Comparison of ENCODE assay signal across 20 cellular contexts in genomic region chrX:129736491-129736890, GRCh38. TPM values are rescaled to one million over a fixed set of nuclear protein-coding genes. Genes with fewer than 3 reads are reported as not detected.
DNase-seq lines count a peak whose midpoint lies in the region; ATAC-seq and TF ChIP-seq lines count a peak whose summit lies in the region.
"Had no signal": no experiment of that assay in that cellular context is flagged by ENCODE, and none has a peak within 500 bp of the region (broad histone marks: within the 10 kb centered on the region; RNA-seq: fewer than 3 reads in every experiment).

No MANE protein-coding gene starts in this region.

- CTCF ChIA-PET in activated naive CD4-positive, alpha-beta T cell treated with anti-CD3 and anti-CD28 coated beads for 36 hours (lab: Charles Lee): interaction anchor here (2.2 kb wide), 1 partner anchor 10 kb away, joined by 12 read pairs; no protein-coding TSS in a partner anchor
- CTCF ChIA-PET in Caco-2 (lab: Charles Lee): no interaction called here

- H3K27ac ChIP-seq in WERI-Rb-1: no peak overlapping the region

- H3K9me3 Mint-ChIP-seq in activated naive CD4-positive, alpha-beta T cell treated with anti-CD3 and anti-CD28 coated beads for 36 hours: no peaks in the 10 kb centered on the region
- H3K9me3 Mint-ChIP-seq in central memory CD8-positive, alpha-beta T cell: no peaks in the 10 kb centered on the region
- H3K9me3 Mint-ChIP-seq in stimulated activated memory B cell treated with anti-CD40 and anti-IgM and Interleukin-4, amounts not matched to agents 10 μg/mL and 1 μg/mL and 100 μg/mL, for 72 hours: no peaks in the 10 kb centered on the region
- H3K9me3 Mint-ChIP-seq in Caco-2 (ENCODE audit: unreplicated experiment): no peaks in the 10 kb centered on the region

- TF ChIP-seq CTCF in Caco-2 (IDR thresholded peaks at IDR 0.05; ENCODE audit: insufficient read depth in 1 of 2, low read depth in 1 of 2, low read length in 1 of 2, severe bottlenecking in 1 of 2, unreplicated experiment in 1 of 2) (no peak), WERI-Rb-1 (IDR thresholded peaks at IDR 0.05; ENCODE audit: low read depth, low read length) (no peak)

- no TSS peak for BruUV-seq in Caco-2 (replicated peaks; lab: Mats Ljungman, UMichigan)

- peak; percentile 83 for ATAC-seq in T-helper 17 cell
- peak; percentile 46 for ATAC-seq in central memory CD8-positive, alpha-beta T cell (replicated peaks; ENCODE audit: extremely low read depth, poor library complexity, severe bottlenecking)
- no peak for ATAC-seq in stimulated activated memory B cell treated with anti-CD40 and anti-IgM and Interleukin-4, amounts not matched to agents 10 μg/mL and 1 μg/mL and 100 μg/mL, for 72 hours
- ATAC-seq: right cardiac atrium had no signal

- peaks cover 17% of the 10 kb centered on the region for H3K4me1 ChIP-seq in Caco-2

- no peak overlapping the region for H3K4me3 Mint-ChIP-seq in activated naive CD4-positive, alpha-beta T cell treated with anti-CD3 and anti-CD28 coated beads for 36 hours
- H3K4me3 Mint-ChIP-seq in T-helper 17 cell: peak overlapping the region; percentile 45
- no peak overlapping the region for H3K4me3 Mint-ChIP-seq in central memory CD8-positive, alpha-beta T cell
- H3K4me3 Mint-ChIP-seq in stimulated activated memory B cell treated with anti-CD40 and anti-IgM and Interleukin-4, amounts not matched to agents 10 μg/mL and 1 μg/mL and 100 μg/mL, for 72 hours: no peak overlapping the region
- H3K4me3 Mint-ChIP-seq in Caco-2 (ENCODE audit: unreplicated experiment): no peak overlapping the region

- H3K36me3 Mint-ChIP-seq in activated naive CD4-positive, alpha-beta T cell treated with anti-CD3 and anti-CD28 coated beads for 36 hours (ENCODE audit: low read depth): no peaks in the 10 kb centered on the region
- no peaks in the 10 kb centered on the region for H3K36me3 Mint-ChIP-seq in T-helper 17 cell (ENCODE audit: low read depth)
- peaks cover 4% of the 10 kb centered on the region for H3K36me3 Mint-ChIP-seq in central memory CD8-positive, alpha-beta T cell (ENCODE audit: insufficient read depth)
- H3K36me3 Mint-ChIP-seq in stimulated activated memory B cell treated with anti-CD40 and anti-IgM and Interleukin-4, amounts not matched to agents 10 μg/mL and 1 μg/mL and 100 μg/mL, for 72 hours: no peaks in the 10 kb centered on the region
- H3K36me3 Mint-ChIP-seq in Caco-2 (ENCODE audit: insufficient read depth, unreplicated experiment): no peaks in the 10 kb centered on the region

- POLR2A ChIA-PET in Caco-2 (lab: Charles Lee): no interaction called here

- no peaks in the 10 kb centered on the region for H3K36me3 ChIP-seq in Caco-2 (ENCODE audit: control insufficient read depth, insufficient read depth, low read length)
- H3K36me3 ChIP-seq in WERI-Rb-1: no peaks in the 10 kb centered on the region

- H3K27me3 ChIP-seq in Caco-2 (replicated peaks; ENCODE audit: control insufficient read depth, insufficient read depth, low read length) (no peaks in the 10 kb centered on the region), WERI-Rb-1 (ENCODE audit: insufficient read depth, low read depth, severe bottlenecking) (no peaks in the 10 kb centered on the region)

- peaks cover 24% of the 10 kb centered on the region for H3K4me1 Mint-ChIP-seq in activated naive CD4-positive, alpha-beta T cell treated with anti-CD3 and anti-CD28 coated beads for 36 hours (ENCODE audit: low read depth)
- H3K4me1 Mint-ChIP-seq in T-helper 17 cell: peaks cover 28% of the 10 kb centered on the region
- H3K4me1 Mint-ChIP-seq in central memory CD8-positive, alpha-beta T cell: peaks cover 17% of the 10 kb centered on the region
- H3K4me1 Mint-ChIP-seq in stimulated activated memory B cell treated with anti-CD40 and anti-IgM and Interleukin-4, amounts not matched to agents 10 μg/mL and 1 μg/mL and 100 μg/mL, for 72 hours: peaks cover 33% of the 10 kb centered on the region
- H3K4me1 Mint-ChIP-seq in Caco-2 (ENCODE audit: low read depth, unreplicated experiment): peaks cover 20% of the 10 kb centered on the region

- peak; percentile 42 for DNase-seq in activated naive CD4-positive, alpha-beta T cell treated with anti-CD3 and anti-CD28 coated beads for 36 hours
- no peak for DNase-seq in activated naive CD4-positive, alpha-beta T cell (lab: John Stamatoyannopoulos, UW)
- no peak for DNase-seq in T-helper 17 cell
- DNase-seq in central memory CD8-positive, alpha-beta T cell (ENCODE audit: low spot score in 2 of 2): no peak
- DNase-seq in Caco-2: no peak
- no peak for DNase-seq in WERI-Rb-1
- DNase-seq in cerebellar nuclear complex (lab: John Stamatoyannopoulos, UW): no peak
- DNase-seq: ACHN; activated CD4-positive, CD25-positive, alpha-beta regulatory T cell; amygdala; COR-L47; hypothalamus; midbrain; NCI-H146; NCI-H345; occipital lobe; right cardiac atrium had no signal

- H3K4me3 ChIP-seq in Caco-2 (ENCODE audit: low read depth, low read length) (no peak overlapping the region), WERI-Rb-1 (ENCODE audit: low read depth, low read length) (no peak overlapping the region)

- intact Hi-C loops in activated naive CD4-positive, alpha-beta T cell treated with anti-CD3 and anti-CD28 coated beads for 36 hours (cut with micrococcal nuclease): loop anchor here (1.0 kb wide), 1 partner anchor 45 kb away; no protein-coding TSS in a partner anchor
- intact Hi-C loops in Caco-2 (cut with micrococcal nuclease; ENCODE audit: unreplicated experiment): no loop called here

- H3K27me3 Mint-ChIP-seq in activated naive CD4-positive, alpha-beta T cell treated with anti-CD3 and anti-CD28 coated beads for 36 hours (ENCODE audit: low read depth): no peaks in the 10 kb centered on the region
- H3K27me3 Mint-ChIP-seq in T-helper 17 cell (no peaks in the 10 kb centered on the region), Caco-2 (ENCODE audit: insufficient read depth, unreplicated experiment) (no peaks in the 10 kb centered on the region)
- H3K27me3 Mint-ChIP-seq in central memory CD8-positive, alpha-beta T cell: no peaks in the 10 kb centered on the region
- no peaks in the 10 kb centered on the region for H3K27me3 Mint-ChIP-seq in stimulated activated memory B cell treated with anti-CD40 and anti-IgM and Interleukin-4, amounts not matched to agents 10 μg/mL and 1 μg/mL and 100 μg/mL, for 72 hours

- H3K9me3 ChIP-seq in T-helper 17 cell (ENCODE audit: control insufficient read depth, low read length, poor library complexity, severe bottlenecking) (no peaks in the 10 kb centered on the region), Caco-2 (no peaks in the 10 kb centered on the region), WERI-Rb-1 (ENCODE audit: severe bottlenecking) (no peaks in the 10 kb centered on the region)

- no peak overlapping the region for H3K27ac Mint-ChIP-seq in activated naive CD4-positive, alpha-beta T cell treated with anti-CD3 and anti-CD28 coated beads for 36 hours
- peak overlapping the region; percentile 69 for H3K27ac Mint-ChIP-seq in T-helper 17 cell
- H3K27ac Mint-ChIP-seq in central memory CD8-positive, alpha-beta T cell (ENCODE audit: low read depth): no peak overlapping the region
- H3K27ac Mint-ChIP-seq in stimulated activated memory B cell treated with anti-CD40 and anti-IgM and Interleukin-4, amounts not matched to agents 10 μg/mL and 1 μg/mL and 100 μg/mL, for 72 hours: peak overlapping the region; percentile 50
- H3K27ac Mint-ChIP-seq in Caco-2 (ENCODE audit: unreplicated experiment): no peak overlapping the region

RNA-seq across cellular contexts. Expression of gene XPNPEP2, which starts 2.3 kb away (rescaled TPM):
- under 1 TPM; 0.21 to 0.27 TPM for total RNA-seq in activated naive CD4-positive, alpha-beta T cell treated with anti-CD3 and anti-CD28 coated beads for 36 hours
- total RNA-seq in T-helper 17 cell (under 1 TPM; 0.25 to 0.83 TPM), Caco-2 (2022) (0.32 TPM in 2 replicates)
- total RNA-seq: chondrocyte, HT-29 had no signal

RNA-seq across cellular contexts. Expression of gene SASH3, which starts 43.3 kb away (rescaled TPM):
- 10 to 100 TPM; 90.3 to 98.7 TPM for total RNA-seq in activated naive CD4-positive, alpha-beta T cell treated with anti-CD3 and anti-CD28 coated beads for 36 hours
- total RNA-seq in T-helper 17 cell: 100 to 1,000 TPM; 114 to 116 TPM
- total RNA-seq in Caco-2 (2022): not detected in 2 replicates
- total RNA-seq: chondrocyte, HT-29 had no signal

Comparison
In these comparisons a context has a peak if more than half of its experiments do, and no peak if none do; other contexts are left out.
1. H3K27ac Mint-ChIP-seq: peak in T-helper 17 cell (single experiment) and stimulated activated memory B cell treated with anti-CD40 and anti-IgM and Interleukin-4, amounts not matched to agents 10 μg/mL and 1 μg/mL and 100 μg/mL, for 72 hours (single experiment); none in activated naive CD4-positive, alpha-beta T cell treated with anti-CD3 and anti-CD28 coated beads for 36 hours (single experiment), central memory CD8-positive, alpha-beta T cell (single experiment) and Caco-2 (single experiment).
2. RNA of gene SASH3, which starts 43.3 kb away (total RNA-seq): 114 to 116 TPM in T-helper 17 cell and 90.3 to 98.7 TPM in activated naive CD4-positive, alpha-beta T cell treated with anti-CD3 and anti-CD28 coated beads for 36 hours; not detected in Caco-2; every median in the first group is over 10 times any median in the second.